ENCODE assay signal across 11 cellular contexts in the genomic region with DNA sequence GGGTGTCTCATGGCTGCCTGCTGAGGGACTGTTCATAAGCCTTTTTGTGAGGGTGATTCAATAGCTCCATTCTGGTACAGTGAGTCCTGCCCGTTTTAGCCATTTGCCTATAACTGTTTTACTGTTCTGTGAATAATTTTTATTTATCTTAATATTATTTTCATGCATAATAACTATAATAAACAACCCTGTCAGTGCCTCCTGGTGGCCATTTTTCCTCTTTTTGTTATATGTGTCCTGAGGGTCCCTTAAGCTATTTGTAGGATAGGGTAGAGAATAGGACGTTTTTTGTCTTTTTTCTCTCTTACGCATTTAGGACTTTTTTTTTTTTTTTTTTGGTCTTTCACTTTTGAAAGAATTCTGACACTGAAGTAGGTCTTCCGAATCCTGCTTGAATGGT. TPM values are rescaled to one million over a fixed set of nuclear protein-coding genes. Genes with fewer than 3 reads are reported as not detected.
A peak's percentile ranks its signal among the peaks of the same experiment; 100 is the strongest.
DNase-seq lines count a peak whose midpoint lies in the region; ATAC-seq lines count a peak whose summit lies in the region.
"Had no signal": no experiment of that assay in that cellular context is flagged by ENCODE, and none has a peak within 500 bp of the region (broad histone marks: within the 10 kb centered on the region; RNA-seq: fewer than 3 reads in every experiment).

No MANE protein-coding gene starts in this region.

- peaks cover 0 to 8% of the 10 kb centered on the region in 2 donors for H3K36me3 Mint-ChIP-seq in naive B cell

- ATAC-seq in HG02885 (IDR thresholded peaks at IDR 0.05; ENCODE audit: poor library complexity, unreplicated experiment): peak; percentile 0
- no peak for ATAC-seq in naive B cell (ENCODE audit: low read depth in 2 of 2)
- no peak for ATAC-seq in GM18873 (IDR thresholded peaks at IDR 0.05; ENCODE audit: low FRiP score, unreplicated experiment)

- H3K4me3 Mint-ChIP-seq in naive B cell: peak overlapping the region in 6 of 8 donors; percentile 51 to 92 (median 84)

- H3K4me1 Mint-ChIP-seq in naive B cell: peaks cover 14 to 19% (median 16%) of the 10 kb centered on the region in 3 donors

- DNase-seq in NCI-H1092 treated with DMSO at 0.1 percent for 48 hours (lab: John Stamatoyannopoulos, UW) (peak; percentile 19), NCI-H1092 (lab: John Stamatoyannopoulos, UW) (no peak), cerebellar cortex (ENCODE audit: low spot score) (peak; percentile 51), naive B cell (no peak), T-helper 2 cell (no peak), pons (ENCODE audit: low spot score) (no peak)
- DNase-seq: activated CD4-positive, alpha-beta T cell treated with anti-CD3 and anti-CD28 coated beads for 1 hour; foreskin melanocyte; small intestine had no signal

- H3K9me3 Mint-ChIP-seq in naive B cell: peaks cover 0 to 3% (median 0%) of the 10 kb centered on the region in 7 donors

- H3K27me3 Mint-ChIP-seq in naive B cell: peaks cover 28 to 35% (median 31%) of the 10 kb centered on the region in 3 donors

- no peak overlapping the region for H3K27ac Mint-ChIP-seq in naive B cell

RNA-seq across cellular contexts. Expression of gene C1QL3, which starts 2.9 kb away (rescaled TPM):
- under 1 TPM in 5 of 6 donors, not detected in 1; 0.13 to 0.70 (median 0.18) TPM for polyA plus RNA-seq in naive B cell (ENCODE audit: low read depth in 6 of 6)

Comparison
In these comparisons a context has a peak if more than half of its experiments do, and no peak if none do; other contexts are left out.
1. DNase-seq: peak in NCI-H1092 treated with DMSO at 0.1 percent for 48 hours (single experiment) and cerebellar cortex (single experiment); none in NCI-H1092 (single experiment), naive B cell (single experiment), T-helper 2 cell (0 of 5) and pons (single experiment).